ENCODE assay signal across 25 cellular contexts in genomic region chr22:46096706-46097230, GRCh38. TPM values are rescaled to one million over a fixed set of nuclear protein-coding genes. Genes with fewer than 3 reads are reported as not detected.
DNase-seq lines count a peak whose midpoint lies in the region; ATAC-seq and TF ChIP-seq lines count a peak whose summit lies in the region.
"Had no signal": no experiment of that assay in that cellular context is flagged by ENCODE, and none has a peak within 500 bp of the region (broad histone marks: within the 10 kb centered on the region; RNA-seq: fewer than 3 reads in every experiment).

No MANE protein-coding gene starts in this region.

- H3K36me3 ChIP-seq in RWPE2 (ENCODE audit: low read depth) (peaks cover 90% of the 10 kb centered on the region), ovary (no peaks in the 10 kb centered on the region), upper lobe of left lung (peaks cover 6 to 72% (median 50%) of the 10 kb centered on the region in 4 donors)

- H3K4me3 ChIP-seq in RWPE2 (ENCODE audit: severe bottlenecking), result no peak overlapping the region
- no peak overlapping the region for H3K4me3 ChIP-seq in ovary
- no peak overlapping the region for H3K4me3 ChIP-seq in upper lobe of left lung
- H3K4me3 ChIP-seq: GM12878, PC-9 had no signal

- H3K27me3 ChIP-seq in RWPE2 (ENCODE audit: insufficient read depth, poor library complexity, severe bottlenecking) (no peaks in the 10 kb centered on the region), ovary (no peaks in the 10 kb centered on the region), upper lobe of left lung (no peaks in the 10 kb centered on the region)
- H3K27me3 ChIP-seq: neutrophil had no signal

- H3K4me1 ChIP-seq in RWPE2 (ENCODE audit: insufficient read depth, poor library complexity, severe bottlenecking) (peaks cover 15% of the 10 kb centered on the region), ovary (ENCODE audit: insufficient read depth) (peaks cover 47% of the 10 kb centered on the region), upper lobe of left lung (peaks cover 41 to 75% (median 61%) of the 10 kb centered on the region in 4 donors)

- TF ChIP-seq EP300 in ovary (IDR thresholded peaks at IDR 0.05) (no peak), upper lobe of left lung (IDR thresholded peaks at IDR 0.05) (no peak)

- no peak for TF ChIP-seq CTCF in RWPE2 (IDR thresholded peaks at IDR 0.05; ENCODE audit: poor library complexity, severe bottlenecking)
- TF ChIP-seq CTCF in ovary (IDR thresholded peaks at IDR 0.05), result no peak
- no peak for TF ChIP-seq CTCF in upper lobe of left lung (IDR thresholded peaks at IDR 0.05)

- H3K27ac ChIP-seq in RWPE2 (ENCODE audit: poor library complexity, severe bottlenecking) (peak overlapping the region; percentile 92), cingulate gyrus (ENCODE audit: low read depth, low read length) (peak overlapping the region; percentile 47), ovary (peak overlapping the region; percentile 45 to 88), upper lobe of left lung (peak overlapping the region in 3 of 4 donors; percentile 48 to 98 (median 85))
- H3K27ac ChIP-seq: HL-60, neutrophil, PC-9 had no signal

- no peak for DNase-seq in RWPE2 (ENCODE audit: low spot score)
- no peak for DNase-seq in ovary
- DNase-seq in upper lobe of left lung, result peak in 1 of 2 donors; percentile 67
- DNase-seq in AG20443 (ENCODE audit: low spot score), result no peak
- DNase-seq in NCI-H2081 treated with DMSO at 0.1 percent for 48 hours (lab: John Stamatoyannopoulos, UW), result no peak
- no peak for DNase-seq in NCI-H2107 (lab: John Stamatoyannopoulos, UW)
- DNase-seq: activated CD8-positive, alpha-beta T cell treated with anti-CD3 and anti-CD28 coated beads, Interleukin-2, amount 10 ng/mL, durations not matched to agents 7 days and 5 days; activated naive CD4-positive, alpha-beta T cell treated with anti-CD3 and anti-CD28 coated beads, Interleukin-2, amount 10 ng/mL, durations not matched to agents 7 days and 5 days; activated T-cell treated with anti-CD3 and anti-CD28 coated beads, Interleukin-2, amount 50 U/mL, for 48 hours; cortex of kidney; DMS 273 treated with DMSO at 0.1 percent for 48 hours; GDM1; glutamatergic neuron; H9; NCI-H1436 treated with DMSO at 0.1 percent for 48 hours; NCI-H82; PC-9; T-helper 9 cell had no signal

- intact Hi-C loops in ovary (cut with DNase I), result no loop called here

- TF ChIP-seq POLR2A in ovary (IDR thresholded peaks at IDR 0.05), result no peak
- no peak for TF ChIP-seq POLR2A in upper lobe of left lung (IDR thresholded peaks at IDR 0.05)

- ATAC-seq in RWPE2 (ENCODE audit: low read depth), result no peak
- no peak for ATAC-seq in upper lobe of left lung (ENCODE audit: low FRiP score in 2 of 2)
- ATAC-seq in HG03045 (IDR thresholded peaks at IDR 0.05; ENCODE audit: unreplicated experiment), result no peak
- ATAC-seq: activated CD8-positive, alpha-beta T cell treated with anti-CD3 and anti-CD28 coated beads, Interleukin-2, amount 10 ng/mL, durations not matched to agents 7 days and 5 days; GM12878; left lobe of liver; stimulated activated memory B cell treated with anti-CD40 and anti-IgM and Interleukin-4, amounts not matched to agents 10 μg/mL and 1 μg/mL and 100 μg/mL, for 72 hours had no signal

- 72 to 84% (median 73%) methylated on average over 13 to 14 of the region's 14 CpGs for WGBS in ovary, 3 donors
- 80 to 92% methylated on average over 1 to 13 of the region's 14 CpGs for WGBS in upper lobe of left lung, 2 donors

- H3K9me3 ChIP-seq in RWPE2 (ENCODE audit: severe bottlenecking) (no peaks in the 10 kb centered on the region), ovary (no peaks in the 10 kb centered on the region), upper lobe of left lung (no peaks in the 10 kb centered on the region)
- H3K9me3 ChIP-seq: neutrophil had no signal

RNA-seq across cellular contexts. Expression of gene PPARA, which starts 53.6 kb away (rescaled TPM):
- total RNA-seq in ovary, result 10 to 100 TPM in 6 of 7 donors, 1 to 10 TPM in 1; 9.7 to 41.0 (median 34.0) TPM
- 10 to 100 TPM; 12.8 to 16.0 TPM for polyA plus RNA-seq in ovary
- total RNA-seq in upper lobe of left lung, result 10 to 100 TPM; 10.2 to 27.0 (median 20.9) TPM
